1 cellular context compared by ENCODE assay signal in genomic region chr6:106249658-106250057, GRCh38.
TF ChIP-seq lines count a peak whose summit lies in the region.

No MANE protein-coding gene starts in this region.

TF ChIP-seq in GM12878, 131 proteins besides CTCF, POLR2A, EP300 and RAD21 (continued from another document):
- TF ChIP-seq PBX3 (IDR thresholded peaks at IDR 0.05; ENCODE audit: insufficient replicate concordance, low read depth, low read length) (no peak), SMAD5 (IDR thresholded peaks at IDR 0.05; ENCODE audit: low read depth) (no peak)
